Comparison of ENCODE assay signal across 26 cellular contexts in genomic region chr13:79486433-79487188, GRCh38. TPM values are rescaled to one million over a fixed set of nuclear protein-coding genes. Genes with fewer than 3 reads are reported as not detected.
DNase-seq lines count a peak whose midpoint lies in the region; ATAC-seq, FAIRE-seq and TF ChIP-seq lines count a peak whose summit lies in the region.
"Had no signal": no experiment of that assay in that cellular context is flagged by ENCODE, and none has a peak within 500 bp of the region (broad histone marks: within the 10 kb centered on the region; RNA-seq: fewer than 3 reads in every experiment).

No MANE protein-coding gene starts in this region.

- H3K79me2 ChIP-seq in smooth muscle cell (ENCODE audit: low read depth), result peaks cover 64% of the 10 kb centered on the region

- peaks cover 2 to 3% of the 10 kb centered on the region in 2 donors for H3K9me3 Mint-ChIP-seq in activated T-cell treated with anti-CD3 and anti-CD28 coated beads, Interleukin-2, amount 50 U/mL, for 72 hours
- H3K9me3 Mint-ChIP-seq in HFFc6, result no peaks in the 10 kb centered on the region
- H3K9me3 Mint-ChIP-seq: GM23338, T-cell had no signal

- H4K20me1 ChIP-seq in smooth muscle cell (ENCODE audit: low read depth), result peaks cover 57% of the 10 kb centered on the region

- H3K9ac ChIP-seq in smooth muscle cell (ENCODE audit: low read depth), result no peak overlapping the region

- H3K27ac Mint-ChIP-seq in activated T-cell treated with anti-CD3 and anti-CD28 coated beads, Interleukin-2, amount 50 U/mL, for 72 hours, result peak overlapping the region; percentile 98
- H3K27ac Mint-ChIP-seq in HFFc6, result peak overlapping the region; percentile 93
- H3K27ac Mint-ChIP-seq: CD4-positive, alpha-beta memory T cell; GM23338; T-cell had no signal

- H3K4me1 Mint-ChIP-seq in activated T-cell treated with anti-CD3 and anti-CD28 coated beads, Interleukin-2, amount 50 U/mL, for 72 hours (ENCODE audit: low read depth), result peaks cover 86% of the 10 kb centered on the region
- peaks cover 92% of the 10 kb centered on the region for H3K4me1 Mint-ChIP-seq in HFFc6 (ENCODE audit: low read depth)

- peak overlapping the region in 3 of 4 donors; percentile 89 to 94 (median 92) for H3K27ac ChIP-seq in esophagus squamous epithelium
- peak overlapping the region; percentile 96 for H3K27ac ChIP-seq in smooth muscle cell (ENCODE audit: low read depth)
- H3K27ac ChIP-seq: tibial artery had no signal

- peaks cover 20 to 90% (median 25%) of the 10 kb centered on the region in 3 donors for H3K4me1 ChIP-seq in esophagus squamous epithelium
- H3K4me1 ChIP-seq in smooth muscle cell (ENCODE audit: low read depth), result peaks cover 25% of the 10 kb centered on the region

- H3F3A ChIP-seq in smooth muscle cell (ENCODE audit: low read depth), result peaks cover 15% of the 10 kb centered on the region

- intact Hi-C loops in esophagus squamous epithelium (cut with DNase I), result no loop called here

- H3K4me3 Mint-ChIP-seq in activated T-cell treated with anti-CD3 and anti-CD28 coated beads, Interleukin-2, amount 50 U/mL, for 72 hours, result peak overlapping the region; percentile 66 to 84
- peak overlapping the region; percentile 12; the same call in 1 of the 2 replicates for H3K4me3 Mint-ChIP-seq in HFFc6
- H3K4me3 Mint-ChIP-seq: CD4-positive, alpha-beta memory T cell; GM23338; T-cell had no signal

- DNase-seq in activated T-cell treated with anti-CD3 and anti-CD28 coated beads, Interleukin-2, amount 50 U/mL, for 72 hours, result no peak
- no peak for DNase-seq in activated T-cell treated with anti-CD3 and anti-CD28 coated beads, Interleukin-2, amount 50 U/mL, for 1 hour
- DNase-seq in HFFc6 (no peak), esophagus squamous epithelium (lab: John Stamatoyannopoulos, UW) (no peak), smooth muscle cell (lab: John Stamatoyannopoulos, UW; ENCODE audit: unreplicated experiment) (no peak), HTR-8/SVneo (ENCODE audit: insufficient read length, low spot score) (no peak)
- DNase-seq: activated CD4-positive, alpha-beta T cell treated with anti-CD3 and anti-CD28 coated beads for 48 hours; CD4-positive, alpha-beta memory T cell; dermis blood vessel endothelial cell; DMS153; foreskin melanocyte; hypothalamus; KBM-7; MV-4-11; naive thymus-derived CD4-positive, alpha-beta T cell; NCI-H1694; NCI-H82; PC-3; right cardiac atrium; stimulated activated CD4-positive, alpha-beta T cell treated with anti-CD3 and anti-CD28 coated beads, Interleukin-15, amount 100 ng/mL, for 24 hours; T-cell; tibial artery had no signal

- 58 to 61% methylated on average over 6 of the region's 6 CpGs for WGBS in esophagus squamous epithelium, 2 donors
- WGBS in smooth muscle cell (ENCODE audit: low lambda C conversion rate), result 92% methylated on average over 6 of the region's 6 CpGs

- H3K4me3 ChIP-seq in esophagus squamous epithelium (no peak overlapping the region), smooth muscle cell (no peak overlapping the region)
- H3K4me3 ChIP-seq: GM23338, tibial artery had no signal

- TF ChIP-seq POLR2A in esophagus squamous epithelium (IDR thresholded peaks at IDR 0.05), result no peak

- FAIRE-seq in HTR-8/SVneo (lab: Jason Lieb, UNC), result no peak
- FAIRE-seq: GM19239 had no signal

- H3K36me3 ChIP-seq in esophagus squamous epithelium (no peaks in the 10 kb centered on the region), smooth muscle cell (ENCODE audit: low read depth) (no peaks in the 10 kb centered on the region)
- H3K36me3 ChIP-seq: tibial artery had no signal

- no peak overlapping the region for H2AFZ ChIP-seq in smooth muscle cell (ENCODE audit: low read depth)
- H2AFZ ChIP-seq: GM23338 had no signal

- no peaks in the 10 kb centered on the region for H3K27me3 ChIP-seq in esophagus squamous epithelium
- no peaks in the 10 kb centered on the region for H3K27me3 ChIP-seq in smooth muscle cell (ENCODE audit: low read depth)
- H3K27me3 ChIP-seq: tibial artery had no signal

- peaks cover 13 to 22% of the 10 kb centered on the region in 2 donors for H3K36me3 Mint-ChIP-seq in activated T-cell treated with anti-CD3 and anti-CD28 coated beads, Interleukin-2, amount 50 U/mL, for 72 hours (ENCODE audit: insufficient read depth in 2 of 2)
- H3K36me3 Mint-ChIP-seq in HFFc6 (ENCODE audit: low read depth), result peaks cover 36% of the 10 kb centered on the region

- H3K9me3 ChIP-seq in esophagus squamous epithelium, result no peaks in the 10 kb centered on the region
- H3K9me3 ChIP-seq in smooth muscle cell (replicated peaks; ENCODE audit: low read depth), result no peaks in the 10 kb centered on the region
- H3K9me3 ChIP-seq: tibial artery had no signal

- TF ChIP-seq CTCF in HFFc6 (IDR thresholded peaks at IDR 0.05), result no peak
- no peak for TF ChIP-seq CTCF in esophagus squamous epithelium (IDR thresholded peaks at IDR 0.05)
- no peak for TF ChIP-seq CTCF in smooth muscle cell (IDR thresholded peaks at IDR 0.05; ENCODE audit: borderline replicate concordance, insufficient read depth, poor library complexity, severe bottlenecking)

- no peak for ATAC-seq in activated T-cell treated with anti-CD3 and anti-CD28 coated beads, Interleukin-2, amount 50 U/mL, for 72 hours (replicated peaks in 1 of 2)
- no peak for ATAC-seq in HG03135 (IDR thresholded peaks at IDR 0.05; ENCODE audit: unreplicated experiment)
- no peak for ATAC-seq in HG03039 (IDR thresholded peaks at IDR 0.05; ENCODE audit: unreplicated experiment)
- ATAC-seq: GM23338; naive thymus-derived CD4-positive, alpha-beta T cell; PC-3; right cardiac atrium; T-cell had no signal

- H3K27me3 Mint-ChIP-seq in activated T-cell treated with anti-CD3 and anti-CD28 coated beads, Interleukin-2, amount 50 U/mL, for 72 hours (ENCODE audit: low read depth), result no peaks in the 10 kb centered on the region
- H3K27me3 Mint-ChIP-seq in HFFc6 (ENCODE audit: insufficient read depth), result peaks cover 4% of the 10 kb centered on the region; the same call in 1 of the 2 replicates
- H3K27me3 Mint-ChIP-seq: CD4-positive, alpha-beta memory T cell; T-cell had no signal

- H3K4me2 ChIP-seq in smooth muscle cell, result peak overlapping the region; percentile 6
- H3K4me2 ChIP-seq: GM23338 had no signal

RNA-seq across cellular contexts. Expression of gene NDFIP2, which starts 5.7 kb away (rescaled TPM):
- 100 to 1,000 TPM; 114 to 124 TPM for total RNA-seq in activated T-cell treated with anti-CD3 and anti-CD28 coated beads, Interleukin-2, amount 50 U/mL, for 72 hours
- 100 to 1,000 TPM in 2 of 6 experiments, 10 to 100 TPM in 4; 97.1 to 132 (median 99.7) TPM for total RNA-seq in HFFc6 (2021; fragmentation: NEBNext Ultra II Directional; extraction: Animal tissue kit (Norgen Biotek cat#: 25700))
- 10 to 100 TPM; 37.8 to 81.9 (median 54.8) TPM for total RNA-seq in esophagus squamous epithelium
- 75.6 and 86.4 TPM in 2 replicates for total RNA-seq in smooth muscle cell
- 34.0 and 49.7 TPM in 2 replicates for polyA plus RNA-seq in smooth muscle cell
